ENCODE assay signal across 8 cellular contexts in genomic region chr10:33193057-33193866, GRCh38.
DNase-seq lines count a peak whose midpoint lies in the region; ATAC-seq and TF ChIP-seq lines count a peak whose summit lies in the region.

No MANE protein-coding gene starts in this region.

- H3K4me3 ChIP-seq in lower leg skin (ENCODE audit: low read depth, poor library complexity, severe bottlenecking), result no peak overlapping the region

- peak; percentile 94 for DNase-seq in A172 (ENCODE audit: low spot score)
- DNase-seq in NCI-H345 treated with DMSO at 0.1 percent for 48 hours (lab: John Stamatoyannopoulos, UW; ENCODE audit: unreplicated experiment), result peak; percentile 18
- peak; percentile 81 for DNase-seq in activated CD4-positive, alpha-beta T cell treated with anti-CD3 and anti-CD28 coated beads, Interleukin-2, amount 10 ng/mL, durations not matched to agents 7 days and 5 days
- DNase-seq in dermis microvascular lymphatic vessel endothelial cell (ENCODE audit: low read depth in 2 of 2), result peak; percentile 77 to 92
- peak; percentile 79 to 94 for DNase-seq in lower leg skin (ENCODE audit: low spot score in 2 of 2)
- DNase-seq in stimulated activated CD4-positive, alpha-beta T cell treated with anti-CD3 and anti-CD28 coated beads, TNF-alpha, amount 100 ng/mL, for 24 hours (ENCODE audit: low read depth in 3 of 3), result peak; percentile 44 to 72 (median 63)

- no peak for TF ChIP-seq CTCF in lower leg skin (IDR thresholded peaks at IDR 0.05)

- POLR2A ChIA-PET in activated CD4-positive, alpha-beta T cell treated with anti-CD3 and anti-CD28 coated beads, Interleukin-2, amount 10 ng/mL, durations not matched to agents 7 days and 5 days (lab: Charles Lee), result interaction anchor here (0.7 kb wide), 1 partner anchor 141 kb away, joined by 3 read pairs; no protein-coding TSS in a partner anchor

- WGBS in lower leg skin, 2 donors, result 27 to 30% methylated on average over 13 of the region's 13 CpGs

- peaks cover 30% of the 10 kb centered on the region for H3K27me3 Mint-ChIP-seq in activated CD4-positive, alpha-beta T cell treated with anti-CD3 and anti-CD28 coated beads, Interleukin-2, amount 10 ng/mL, durations not matched to agents 7 days and 5 days

- TF ChIP-seq POLR2A in GM18505 (IDR thresholded peaks at IDR 0.05; ENCODE audit: borderline replicate concordance, extremely low read depth, insufficient read depth, insufficient read length), result no peak
- TF ChIP-seq POLR2A in lower leg skin (IDR thresholded peaks at IDR 0.05), result no peak

- peaks cover 5% of the 10 kb centered on the region for H3K4me1 Mint-ChIP-seq in activated CD4-positive, alpha-beta T cell treated with anti-CD3 and anti-CD28 coated beads, Interleukin-2, amount 10 ng/mL, durations not matched to agents 7 days and 5 days

- CTCF ChIA-PET in activated CD4-positive, alpha-beta T cell treated with anti-CD3 and anti-CD28 coated beads, Interleukin-2, amount 10 ng/mL, durations not matched to agents 7 days and 5 days (lab: Charles Lee), result interaction anchor here (0.6 to 1.7 kb wide), 11 partner anchors 8 to 1454 kb away, joined by 3 to 9 read pairs (median 3); no protein-coding TSS in a partner anchor

- H3K36me3 Mint-ChIP-seq in activated CD4-positive, alpha-beta T cell treated with anti-CD3 and anti-CD28 coated beads, Interleukin-2, amount 10 ng/mL, durations not matched to agents 7 days and 5 days (ENCODE audit: low read depth), result no peaks in the 10 kb centered on the region

- H3K27ac Mint-ChIP-seq in activated CD4-positive, alpha-beta T cell treated with anti-CD3 and anti-CD28 coated beads, Interleukin-2, amount 10 ng/mL, durations not matched to agents 7 days and 5 days, result no peak overlapping the region

- H3K9me3 Mint-ChIP-seq in activated CD4-positive, alpha-beta T cell treated with anti-CD3 and anti-CD28 coated beads, Interleukin-2, amount 10 ng/mL, durations not matched to agents 7 days and 5 days, result no peaks in the 10 kb centered on the region

- intact Hi-C loops in lower leg skin (cut with DNase I; ENCODE audit: low total_unique reads), result no loop called here

- no peak overlapping the region for H3K4me3 Mint-ChIP-seq in activated CD4-positive, alpha-beta T cell treated with anti-CD3 and anti-CD28 coated beads, Interleukin-2, amount 10 ng/mL, durations not matched to agents 7 days and 5 days

- peak; percentile 87 for ATAC-seq in GM18505 (IDR thresholded peaks at IDR 0.05; ENCODE audit: unreplicated experiment)
- peak; percentile 72 for ATAC-seq in HG03045 (IDR thresholded peaks at IDR 0.05; ENCODE audit: unreplicated experiment)

Comparison
In these comparisons a context has a peak if more than half of its experiments do, and no peak if none do; other contexts are left out.
1. DNase-seq: peak in every context shown above with its lines; median percentile 94 in A172; 86 in lower leg skin; 84 in dermis microvascular lymphatic vessel endothelial cell; 81 in activated CD4-positive, alpha-beta T cell treated with anti-CD3 and anti-CD28 coated beads, Interleukin-2, amount 10 ng/mL, durations not matched to agents 7 days and 5 days; 63 in stimulated activated CD4-positive, alpha-beta T cell treated with anti-CD3 and anti-CD28 coated beads, TNF-alpha, amount 100 ng/mL, for 24 hours; 18 in NCI-H345 treated with DMSO at 0.1 percent for 48 hours.